21 cellular contexts compared by ENCODE assay signal in genomic region chr16:85018529-85019236, GRCh38.
"Had no signal": no experiment of that assay in that cellular context is flagged by ENCODE, and none has a peak within 500 bp of the region (broad histone marks: within the 10 kb centered on the region; RNA-seq: fewer than 3 reads in every experiment).

No MANE protein-coding gene starts in this region.

- H3K4me3 ChIP-seq: coronary artery, gastrocnemius medialis, mucosa of descending colon, testis, vagina had no signal

- H3K4me3 Mint-ChIP-seq: activated CD8-positive, alpha-beta T cell treated with anti-CD3 and anti-CD28 coated beads for 36 hours; activated T-helper 1 cell treated with anti-CD3 and anti-CD28 coated beads, Interleukin-12 subunit alpha, Interleukin-12 subunit beta, Interleukin-2, Interleukin-4 antibody, amounts not matched to agents 30 ng/mL and 10 ng/mL and 1 ng/mL, durations not matched to agents 14 hours and 24 hours and 36 hours; natural killer cell; stimulated activated naive CD8-positive, alpha-beta T cell treated with anti-CD3 and anti-CD28 coated beads, Interleukin-15, amount 100 ng/mL, for 72 hours; T-cell had no signal

- H3K27me3 ChIP-seq: testis, vagina had no signal

- H3K27ac ChIP-seq: coronary artery, gastrocnemius medialis, testis, vagina had no signal

- ATAC-seq: activated CD8-positive, alpha-beta T cell treated with anti-CD3 and anti-CD28 coated beads for 36 hours; gastrocnemius medialis; natural killer cell; stimulated activated naive CD8-positive, alpha-beta T cell treated with anti-CD3 and anti-CD28 coated beads, Interleukin-15, amount 100 ng/mL, for 72 hours; T-cell had no signal

- H3K27ac Mint-ChIP-seq: activated CD8-positive, alpha-beta T cell treated with anti-CD3 and anti-CD28 coated beads for 36 hours; activated T-helper 1 cell treated with anti-CD3 and anti-CD28 coated beads, Interleukin-12 subunit alpha, Interleukin-12 subunit beta, Interleukin-2, Interleukin-4 antibody, amounts not matched to agents 30 ng/mL and 10 ng/mL and 1 ng/mL, durations not matched to agents 14 hours and 24 hours and 36 hours; natural killer cell; stimulated activated naive CD8-positive, alpha-beta T cell treated with anti-CD3 and anti-CD28 coated beads, Interleukin-15, amount 100 ng/mL, for 72 hours; T-cell had no signal

- H3K9me3 Mint-ChIP-seq: activated CD8-positive, alpha-beta T cell treated with anti-CD3 and anti-CD28 coated beads for 36 hours; activated T-helper 1 cell treated with anti-CD3 and anti-CD28 coated beads, Interleukin-12 subunit alpha, Interleukin-12 subunit beta, Interleukin-2, Interleukin-4 antibody, amounts not matched to agents 30 ng/mL and 10 ng/mL and 1 ng/mL, durations not matched to agents 14 hours and 24 hours and 36 hours; natural killer cell; stimulated activated naive CD8-positive, alpha-beta T cell treated with anti-CD3 and anti-CD28 coated beads, Interleukin-15, amount 100 ng/mL, for 72 hours; T-cell had no signal

- H3K36me3 ChIP-seq: gastrocnemius medialis, vagina had no signal

- H3K36me3 Mint-ChIP-seq: natural killer cell, T-cell had no signal

- H3K9me3 ChIP-seq: gastrocnemius medialis, mucosa of descending colon, testis, vagina had no signal

- H3K27me3 Mint-ChIP-seq: activated CD8-positive, alpha-beta T cell treated with anti-CD3 and anti-CD28 coated beads for 36 hours; stimulated activated naive CD8-positive, alpha-beta T cell treated with anti-CD3 and anti-CD28 coated beads, Interleukin-15, amount 100 ng/mL, for 72 hours had no signal

- DNase-seq: activated CD4-positive, alpha-beta T cell treated with anti-CD3 and anti-CD28 coated beads for 4 hours; activated CD8-positive, alpha-beta memory T cell treated with anti-CD3 and anti-CD28 coated beads, Interleukin-2, amount 50 U/mL, for 48 hours; activated CD8-positive, alpha-beta T cell treated with anti-CD3 and anti-CD28 coated beads for 36 hours; activated naive CD4-positive, alpha-beta T cell treated with Interleukin-2 at 50 U/mL for 16 hours; caudate nucleus; effector CD4-positive, alpha-beta T cell; gastrocnemius medialis; islet precursor cell; mammary epithelial cell; mucosa of descending colon; natural killer cell; occipital lobe; stimulated activated CD4-positive, alpha-beta T cell treated with anti-CD3 and anti-CD28 coated beads, Interleukin-15, amount 100 ng/mL, for 24 hours; stimulated activated CD4-positive, alpha-beta T cell treated with anti-CD3 and anti-CD28 coated beads, Interleukin-4, amount 100 ng/mL, for 4 hours; stimulated activated naive CD8-positive, alpha-beta T cell treated with anti-CD3 and anti-CD28 coated beads, Interleukin-15, amount 100 ng/mL, for 72 hours; T-cell; T1000; testis had no signal
